12 cellular contexts compared by ENCODE assay signal in genomic region chr2:208294482-208295024, GRCh38. TPM values are rescaled to one million over a fixed set of nuclear protein-coding genes. Genes with fewer than 3 reads are reported as not detected.
DNase-seq lines count a peak whose midpoint lies in the region; ATAC-seq and TF ChIP-seq lines count a peak whose summit lies in the region.
"Had no signal": no experiment of that assay in that cellular context is flagged by ENCODE, and none has a peak within 500 bp of the region (broad histone marks: within the 10 kb centered on the region; RNA-seq: fewer than 3 reads in every experiment).

No MANE protein-coding gene starts in this region.

- peak; percentile 64 for ATAC-seq in GM18909 (IDR thresholded peaks at IDR 0.05; ENCODE audit: poor library complexity, unreplicated experiment)
- peak; percentile 73 for ATAC-seq in HG02678 (IDR thresholded peaks at IDR 0.05; ENCODE audit: unreplicated experiment)
- ATAC-seq: HepG2, psoas muscle had no signal

- H3K9ac ChIP-seq in OCI-LY3 (ENCODE audit: low read length), result peak overlapping the region; percentile 6; the same call in 1 of the 2 replicates
- H3K9ac ChIP-seq in Karpas-422 (ENCODE audit: low read length), result no peak overlapping the region

- peaks cover 47% of the 10 kb centered on the region for H3K36me3 ChIP-seq in OCI-LY3 (replicated peaks; ENCODE audit: low read depth, low read length)
- peaks cover 52% of the 10 kb centered on the region for H3K36me3 ChIP-seq in Karpas-422 (ENCODE audit: insufficient read depth, low read length)

- DNase-seq in CD1c-positive myeloid dendritic cell (ENCODE audit: extremely low spot score), result peak; percentile 24
- no peak for DNase-seq in dedifferentiated amniotic fluid mesenchymal stem cell (ENCODE audit: extremely low spot score)
- DNase-seq in middle frontal gyrus (ENCODE audit: extremely low spot score, low spot score), result no peak
- DNase-seq in MV-4-11 (lab: John Stamatoyannopoulos, UW), result no peak
- DNase-seq in Karpas-422, result no peak
- DNase-seq: NCI-H2081, psoas muscle, transverse colon had no signal

- H2AFZ ChIP-seq in OCI-LY3 (ENCODE audit: low read depth, low read length) (no peak overlapping the region), Karpas-422 (ENCODE audit: low read length) (no peak overlapping the region)

- H3K27ac ChIP-seq in OCI-LY3 (ENCODE audit: low read length) (peak overlapping the region; percentile 72), Karpas-422 (ENCODE audit: low read length) (no peak overlapping the region)
- H3K27ac ChIP-seq: psoas muscle, transverse colon had no signal

- H3K4me1 ChIP-seq in OCI-LY3 (ENCODE audit: low read length) (peaks cover 48% of the 10 kb centered on the region), Karpas-422 (ENCODE audit: low read length) (peaks cover 10% of the 10 kb centered on the region)
- H3K4me1 ChIP-seq: psoas muscle had no signal

- H3K9me2 ChIP-seq in Karpas-422 (replicated peaks; ENCODE audit: insufficient read depth, low read length), result no peaks in the 10 kb centered on the region

- H3K27me3 ChIP-seq in OCI-LY3 (ENCODE audit: low read depth, low read length) (no peaks in the 10 kb centered on the region), Karpas-422 (ENCODE audit: low read length) (no peaks in the 10 kb centered on the region)
- H3K27me3 ChIP-seq: transverse colon had no signal

- H3K9me3 ChIP-seq in OCI-LY3 (ENCODE audit: insufficient read depth, low read length) (no peaks in the 10 kb centered on the region), Karpas-422 (ENCODE audit: low read length) (peaks cover 15% of the 10 kb centered on the region)
- H3K9me3 ChIP-seq: psoas muscle, transverse colon had no signal

- H3K79me2 ChIP-seq in OCI-LY3 (ENCODE audit: low read length), result peaks cover 19% of the 10 kb centered on the region
- peaks cover 74% of the 10 kb centered on the region for H3K79me2 ChIP-seq in Karpas-422 (ENCODE audit: low read length)

- peak overlapping the region; percentile 47 for H3K4me3 ChIP-seq in OCI-LY3 (ENCODE audit: low read length)
- no peak overlapping the region for H3K4me3 ChIP-seq in Karpas-422 (ENCODE audit: low read length)
- H3K4me3 ChIP-seq: psoas muscle, transverse colon had no signal

- H4K20me1 ChIP-seq in OCI-LY3 (ENCODE audit: insufficient read depth, low read length), result no peaks in the 10 kb centered on the region
- H4K20me1 ChIP-seq in Karpas-422 (ENCODE audit: insufficient read depth, low read depth, low read length), result no peaks in the 10 kb centered on the region

- H3K4me2 ChIP-seq in OCI-LY3 (ENCODE audit: low read length) (peak overlapping the region; percentile 60), Karpas-422 (ENCODE audit: low read depth, low read length, poor library complexity, severe bottlenecking) (no peak overlapping the region)

- TF ChIP-seq CTCF in OCI-LY3 (IDR thresholded peaks at IDR 0.05; ENCODE audit: low read depth, low read length), result no peak

RNA-seq across cellular contexts. Expression of gene PIKFYVE, which starts 28.5 kb away (rescaled TPM):
- 38.4 and 58.0 TPM in 2 replicates for total RNA-seq in Karpas-422 (2014; rRNA removed; shearing (Covaris generic); ENCODE audit: low replicate concordance)

RNA-seq across cellular contexts. Expression of gene IDH1, which starts 39.7 kb away (rescaled TPM):
- 44.1 and 50.6 TPM in 2 replicates for total RNA-seq in Karpas-422 (2014; rRNA removed; shearing (Covaris generic); ENCODE audit: low replicate concordance)
